Comparison of ENCODE assay signal across 9 cellular contexts in genomic region chrX:65196758-65197371, GRCh38.
DNase-seq lines count a peak whose midpoint lies in the region; ATAC-seq and TF ChIP-seq lines count a peak whose summit lies in the region.
"Had no signal": no experiment of that assay in that cellular context is flagged by ENCODE, and none has a peak within 500 bp of the region (broad histone marks: within the 10 kb centered on the region; RNA-seq: fewer than 3 reads in every experiment).

No MANE protein-coding gene starts in this region.

- CTCF ChIA-PET in activated naive CD4-positive, alpha-beta T cell treated with anti-CD3 and anti-CD28 coated beads for 36 hours (lab: Charles Lee), result interaction anchor here (0.6 kb wide), 1 partner anchor 256 kb away, joined by 3 read pairs; no protein-coding TSS in a partner anchor

- peaks cover 12% of the 10 kb centered on the region for H3K9me3 Mint-ChIP-seq in activated naive CD4-positive, alpha-beta T cell treated with anti-CD3 and anti-CD28 coated beads for 36 hours

- H3K4me1 Mint-ChIP-seq in activated naive CD4-positive, alpha-beta T cell treated with anti-CD3 and anti-CD28 coated beads for 36 hours (ENCODE audit: low read depth), result no peaks in the 10 kb centered on the region

- H3K27me3 ChIP-seq in iPS-20b (ENCODE audit: insufficient read depth, low read length), result no peaks in the 10 kb centered on the region
- no peaks in the 10 kb centered on the region for H3K27me3 ChIP-seq in testis

- peak; percentile 7 for DNase-seq in activated naive CD4-positive, alpha-beta T cell treated with anti-CD3 and anti-CD28 coated beads for 36 hours
- DNase-seq in activated naive CD4-positive, alpha-beta T cell treated with anti-CD3 and anti-CD28 coated beads, Interleukin-2, amount 50 U/mL, for 16 hours, result no peak
- peak; percentile 38 to 78 for DNase-seq in SHP77 (lab: John Stamatoyannopoulos, UW)
- DNase-seq in testis, result peak; percentile 13
- no peak for DNase-seq in GM03348 (ENCODE audit: low spot score)
- DNase-seq in mesenteric fat pad (ENCODE audit: low spot score), result no peak

- no peaks in the 10 kb centered on the region for H3K27me3 Mint-ChIP-seq in activated naive CD4-positive, alpha-beta T cell treated with anti-CD3 and anti-CD28 coated beads for 36 hours (ENCODE audit: low read depth)

- H3K36me3 ChIP-seq in iPS-20b (ENCODE audit: insufficient read depth, low read depth, low read length), result no peaks in the 10 kb centered on the region
- H3K36me3 ChIP-seq in testis (ENCODE audit: low read depth, missing control alignments), result no peaks in the 10 kb centered on the region
- H3K36me3 ChIP-seq: BLaER1 treated with 17β-estradiol and CSF1 and Interleukin-3, amounts not matched to agents 10 nM and 100 nM had no signal

- no peaks in the 10 kb centered on the region for H3K9me3 ChIP-seq in iPS-20b (ENCODE audit: insufficient read depth, low read depth, low read length)
- no peaks in the 10 kb centered on the region for H3K9me3 ChIP-seq in testis

- 14 to 15% methylated on average over 5 to 14 of the region's 15 CpGs for WGBS in testis, 2 donors

- H3K36me3 Mint-ChIP-seq in activated naive CD4-positive, alpha-beta T cell treated with anti-CD3 and anti-CD28 coated beads for 36 hours (ENCODE audit: low read depth), result peaks cover 12% of the 10 kb centered on the region

- no peak for TF ChIP-seq CTCF in testis (IDR thresholded peaks at IDR 0.05)

- H3K4me3 Mint-ChIP-seq in activated naive CD4-positive, alpha-beta T cell treated with anti-CD3 and anti-CD28 coated beads for 36 hours, result no peak overlapping the region

- H3K27ac Mint-ChIP-seq in activated naive CD4-positive, alpha-beta T cell treated with anti-CD3 and anti-CD28 coated beads for 36 hours, result no peak overlapping the region

- intact Hi-C loops in activated naive CD4-positive, alpha-beta T cell treated with anti-CD3 and anti-CD28 coated beads for 36 hours (cut with micrococcal nuclease), result no loop called here
- intact Hi-C loops in testis (cut with DNase I; ENCODE audit: low total_unique reads), result no loop called here

- H3K4me3 ChIP-seq in iPS-20b (ENCODE audit: low read length) (peak overlapping the region; percentile 50), testis (no peak overlapping the region)
- H3K4me3 ChIP-seq: BLaER1 treated with 17β-estradiol and CSF1 and Interleukin-3, amounts not matched to agents 10 nM and 100 nM had no signal

- H3K9ac ChIP-seq in iPS-20b (ENCODE audit: low read depth, low read length), result peak overlapping the region; percentile 79; the same call in 1 of the 2 replicates
- H3K9ac ChIP-seq: BLaER1 treated with 17β-estradiol and CSF1 and Interleukin-3, amounts not matched to agents 10 nM and 100 nM had no signal

- no peak for TF ChIP-seq POLR2A in testis (IDR thresholded peaks at IDR 0.05)

- H3K4me1 ChIP-seq in iPS-20b (ENCODE audit: insufficient read depth, low read length), result peaks cover 20% of the 10 kb centered on the region; the same call in 1 of the 2 replicates
- H3K4me1 ChIP-seq in testis, result no peaks in the 10 kb centered on the region
- H3K4me1 ChIP-seq: BLaER1 treated with 17β-estradiol and CSF1 and Interleukin-3, amounts not matched to agents 10 nM and 100 nM had no signal

- H3K27ac ChIP-seq in iPS-20b (ENCODE audit: low read length) (peak overlapping the region; percentile 30), testis (no peak overlapping the region)
- H3K27ac ChIP-seq: BLaER1 treated with 17β-estradiol and CSF1 and Interleukin-3, amounts not matched to agents 10 nM and 100 nM had no signal

- ATAC-seq in GM19023 (IDR thresholded peaks at IDR 0.05; ENCODE audit: unreplicated experiment), result no peak

Comparison
In these comparisons a context has a peak if more than half of its experiments do, and no peak if none do; other contexts are left out.
1. DNase-seq: peak in activated naive CD4-positive, alpha-beta T cell treated with anti-CD3 and anti-CD28 coated beads for 36 hours (single experiment), SHP77 (2 of 2) and testis (single experiment); none in activated naive CD4-positive, alpha-beta T cell treated with anti-CD3 and anti-CD28 coated beads, Interleukin-2, amount 50 U/mL, for 16 hours (single experiment), GM03348 (single experiment) and mesenteric fat pad (single experiment).